ENCODE assay signal across 1 cellular context in the genomic region with DNA sequence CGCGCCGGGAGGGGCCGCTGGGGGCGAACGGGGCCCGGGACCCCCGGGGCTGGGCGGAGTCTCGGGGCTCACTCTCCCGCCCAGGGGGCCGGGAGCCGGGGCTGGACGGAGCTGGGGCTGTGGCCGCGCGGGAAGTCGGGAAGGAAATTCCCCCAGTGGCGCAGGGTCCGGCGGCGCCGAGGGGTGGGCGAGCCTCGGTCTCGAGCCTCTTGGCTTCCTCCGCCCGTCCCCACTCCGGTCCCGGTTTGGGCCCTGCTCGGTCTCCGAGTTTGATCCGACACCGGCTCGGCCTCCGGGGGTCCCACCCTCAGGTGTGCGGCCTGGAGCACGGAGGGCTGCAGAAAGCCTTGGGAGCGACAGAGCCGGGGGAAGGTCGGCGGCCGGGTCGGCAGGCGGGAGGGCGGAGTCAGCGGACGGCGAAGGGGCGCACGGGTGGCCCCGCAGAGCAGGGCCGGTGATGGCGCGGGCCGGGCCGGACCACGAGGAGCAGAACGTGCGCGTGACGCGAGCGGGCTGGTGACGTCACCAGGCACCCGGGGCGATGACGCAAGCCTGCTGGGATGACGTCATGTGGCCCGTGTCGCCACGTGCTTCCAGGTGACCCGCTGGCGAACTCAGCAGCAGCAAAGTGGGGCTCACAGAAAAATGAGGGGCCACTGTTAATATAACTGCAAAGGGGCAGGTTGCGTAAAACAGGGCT.
TF ChIP-seq lines count a peak whose summit lies in the region.

No MANE protein-coding gene starts in this region.

TF ChIP-seq in K562, 482 proteins besides CTCF, POLR2A, EP300 and RAD21 (continued from another document and continues in another):
- TF ChIP-seq, protein P1, sequence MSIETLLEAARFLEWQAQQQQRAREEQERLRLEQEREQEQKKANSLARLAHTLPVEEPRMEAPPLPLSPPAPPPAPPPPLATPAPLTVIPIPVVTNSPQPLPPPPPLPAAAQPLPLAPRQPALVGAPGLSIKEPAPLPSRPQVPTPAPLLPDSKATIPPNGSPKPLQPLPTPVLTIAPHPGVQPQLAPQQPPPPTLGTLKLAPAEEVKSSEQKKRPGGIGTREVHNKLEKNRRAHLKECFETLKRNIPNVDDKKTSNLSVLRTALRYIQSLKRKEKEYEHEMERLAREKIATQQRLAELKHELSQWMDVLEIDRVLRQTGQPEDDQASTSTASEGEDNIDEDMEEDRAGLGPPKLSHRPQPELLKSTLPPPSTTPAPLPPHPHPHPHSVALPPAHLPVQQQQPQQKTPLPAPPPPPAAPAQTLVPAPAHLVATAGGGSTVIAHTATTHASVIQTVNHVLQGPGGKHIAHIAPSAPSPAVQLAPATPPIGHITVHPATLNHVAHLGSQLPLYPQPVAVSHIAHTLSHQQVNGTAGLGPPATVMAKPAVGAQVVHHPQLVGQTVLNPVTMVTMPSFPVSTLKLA (conservative IDR thresholded peaks at IDR 0.05): peak; percentile 99
- peak; percentile 32; the same call in 1 of the 2 replicates for TF ChIP-seq NR4A1 (CRISPR knock-in tag; IDR thresholded peaks at IDR 0.05)
- TF ChIP-seq NR4A1 (tag; IDR thresholded peaks at IDR 0.05): peak; percentile 68
- peak; percentile 81 for TF ChIP-seq SUPT5H (IDR thresholded peaks at IDR 0.05)
- TF ChIP-seq ZNF583 (CRISPR knock-in tag; IDR thresholded peaks at IDR 0.05): peak; percentile 87
- TF ChIP-seq CBFB (CRISPR knock-in tag; IDR thresholded peaks at IDR 0.05): no peak; the same call in 1 of the 2 replicates
- TF ChIP-seq NONO (IDR thresholded peaks at IDR 0.05; ENCODE audit: low read depth in 2 of 2, low read length in 1 of 2): peak; percentile 86 to 93
- 0 out of 2 replicates have a peak, but pooled peaks have one; percentile 12 for TF ChIP-seq NFIX (CRISPR knock-in tag; IDR thresholded peaks at IDR 0.05; ENCODE audit: low read depth)
- no peak for TF ChIP-seq HEY1 (CRISPR knock-in tag; IDR thresholded peaks at IDR 0.05; ENCODE audit: borderline replicate concordance)
- no peak for TF ChIP-seq ZBTB5 (IDR thresholded peaks at IDR 0.05)
- peak; percentile 70; the same call in 1 of the 2 replicates for TF ChIP-seq GTF2E2 (tag; IDR thresholded peaks at IDR 0.05)
- no peak for TF ChIP-seq EZH2 (IDR thresholded peaks at IDR 0.05; ENCODE audit: borderline replicate concordance, low read depth, low read length)
- TF ChIP-seq FUS (optimal IDR thresholded peaks at IDR 0.05; ENCODE audit: low read depth, low read length): no peak
- peak; percentile 43 for TF ChIP-seq CBFA2T3 (IDR thresholded peaks at IDR 0.05)
- TF ChIP-seq SREBF2 (CRISPR knock-in tag; IDR thresholded peaks at IDR 0.05): no peak
- no peak for TF ChIP-seq DIDO1 (tag; IDR thresholded peaks at IDR 0.05; ENCODE audit: low read depth)
- peak; percentile 70 for TF ChIP-seq NCOR1 (IDR thresholded peaks at IDR 0.05)
- TF ChIP-seq, protein P2, sequence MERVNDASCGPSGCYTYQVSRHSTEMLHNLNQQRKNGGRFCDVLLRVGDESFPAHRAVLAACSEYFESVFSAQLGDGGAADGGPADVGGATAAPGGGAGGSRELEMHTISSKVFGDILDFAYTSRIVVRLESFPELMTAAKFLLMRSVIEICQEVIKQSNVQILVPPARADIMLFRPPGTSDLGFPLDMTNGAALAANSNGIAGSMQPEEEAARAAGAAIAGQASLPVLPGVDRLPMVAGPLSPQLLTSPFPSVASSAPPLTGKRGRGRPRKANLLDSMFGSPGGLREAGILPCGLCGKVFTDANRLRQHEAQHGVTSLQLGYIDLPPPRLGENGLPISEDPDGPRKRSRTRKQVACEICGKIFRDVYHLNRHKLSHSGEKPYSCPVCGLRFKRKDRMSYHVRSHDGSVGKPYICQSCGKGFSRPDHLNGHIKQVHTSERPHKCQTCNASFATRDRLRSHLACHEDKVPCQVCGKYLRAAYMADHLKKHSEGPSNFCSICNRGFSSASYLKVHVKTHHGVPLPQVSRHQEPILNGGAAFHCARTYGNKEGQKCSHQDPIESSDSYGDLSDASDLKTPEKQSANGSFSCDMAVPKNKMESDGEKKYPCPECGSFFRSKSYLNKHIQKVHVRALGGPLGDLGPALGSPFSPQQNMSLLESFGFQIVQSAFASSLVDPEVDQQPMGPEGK (CRISPR knock-in tag; IDR thresholded peaks at IDR 0.05; ENCODE audit: borderline replicate concordance): no peak
- TF ChIP-seq HCFC1 (IDR thresholded peaks at IDR 0.05; ENCODE audit: low read depth, low read length): peak; percentile 53
- TF ChIP-seq ZNF445 (CRISPR knock-in tag; IDR thresholded peaks at IDR 0.05; ENCODE audit: low read depth): 0 out of 2 replicates have a peak, but pooled peaks have one; percentile 40
- no peak for TF ChIP-seq XRCC4 (IDR thresholded peaks at IDR 0.05; ENCODE audit: extremely low read depth, insufficient read depth, insufficient read length)
- peak; percentile 96 for TF ChIP-seq ARID4B (CRISPR knock-in tag; IDR thresholded peaks at IDR 0.05)
- peak; percentile 99 for TF ChIP-seq CXXC5 (CRISPR knock-in tag; IDR thresholded peaks at IDR 0.05)
- no peak for TF ChIP-seq ZC3H8 (IDR thresholded peaks at IDR 0.05)
- no peak for TF ChIP-seq MEF2A (IDR thresholded peaks at IDR 0.05; ENCODE audit: control insufficient read depth, low read depth, low read length)
- no peak for TF ChIP-seq ZFP30 (CRISPR knock-in tag; IDR thresholded peaks at IDR 0.05; ENCODE audit: borderline replicate concordance)
- TF ChIP-seq CC2D1A (IDR thresholded peaks at IDR 0.05): no peak
- peak; percentile 86 for TF ChIP-seq ERF (CRISPR knock-in tag; IDR thresholded peaks at IDR 0.05)
- no peak for TF ChIP-seq CBX8 (IDR thresholded peaks at IDR 0.05; ENCODE audit: borderline replicate concordance, extremely low read depth, low read depth, low read length, poor library complexity, severe bottlenecking)
- TF ChIP-seq CBX3 (IDR thresholded peaks at IDR 0.05; ENCODE audit: borderline replicate concordance in 1 of 2, low read length in 2 of 2): peak in 1 of 2 experiments; percentile 95; a peak in 2 of 3 replicates
- TF ChIP-seq, protein P3, sequence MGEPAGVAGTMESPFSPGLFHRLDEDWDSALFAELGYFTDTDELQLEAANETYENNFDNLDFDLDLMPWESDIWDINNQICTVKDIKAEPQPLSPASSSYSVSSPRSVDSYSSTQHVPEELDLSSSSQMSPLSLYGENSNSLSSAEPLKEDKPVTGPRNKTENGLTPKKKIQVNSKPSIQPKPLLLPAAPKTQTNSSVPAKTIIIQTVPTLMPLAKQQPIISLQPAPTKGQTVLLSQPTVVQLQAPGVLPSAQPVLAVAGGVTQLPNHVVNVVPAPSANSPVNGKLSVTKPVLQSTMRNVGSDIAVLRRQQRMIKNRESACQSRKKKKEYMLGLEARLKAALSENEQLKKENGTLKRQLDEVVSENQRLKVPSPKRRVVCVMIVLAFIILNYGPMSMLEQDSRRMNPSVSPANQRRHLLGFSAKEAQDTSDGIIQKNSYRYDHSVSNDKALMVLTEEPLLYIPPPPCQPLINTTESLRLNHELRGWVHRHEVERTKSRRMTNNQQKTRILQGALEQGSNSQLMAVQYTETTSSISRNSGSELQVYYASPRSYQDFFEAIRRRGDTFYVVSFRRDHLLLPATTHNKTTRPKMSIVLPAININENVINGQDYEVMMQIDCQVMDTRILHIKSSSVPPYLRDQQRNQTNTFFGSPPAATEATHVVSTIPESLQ (CRISPR knock-in tag; IDR thresholded peaks at IDR 0.05): peak; percentile 98; the same call in 1 of the 2 replicates
- peak; percentile 92 for TF ChIP-seq FOSL1 (tag; conservative IDR thresholded peaks at IDR 0.05)
- TF ChIP-seq RBM14 (IDR thresholded peaks at IDR 0.05; ENCODE audit: borderline replicate concordance, insufficient read depth, low read depth, low read length): no peak
- TF ChIP-seq, protein P4, sequence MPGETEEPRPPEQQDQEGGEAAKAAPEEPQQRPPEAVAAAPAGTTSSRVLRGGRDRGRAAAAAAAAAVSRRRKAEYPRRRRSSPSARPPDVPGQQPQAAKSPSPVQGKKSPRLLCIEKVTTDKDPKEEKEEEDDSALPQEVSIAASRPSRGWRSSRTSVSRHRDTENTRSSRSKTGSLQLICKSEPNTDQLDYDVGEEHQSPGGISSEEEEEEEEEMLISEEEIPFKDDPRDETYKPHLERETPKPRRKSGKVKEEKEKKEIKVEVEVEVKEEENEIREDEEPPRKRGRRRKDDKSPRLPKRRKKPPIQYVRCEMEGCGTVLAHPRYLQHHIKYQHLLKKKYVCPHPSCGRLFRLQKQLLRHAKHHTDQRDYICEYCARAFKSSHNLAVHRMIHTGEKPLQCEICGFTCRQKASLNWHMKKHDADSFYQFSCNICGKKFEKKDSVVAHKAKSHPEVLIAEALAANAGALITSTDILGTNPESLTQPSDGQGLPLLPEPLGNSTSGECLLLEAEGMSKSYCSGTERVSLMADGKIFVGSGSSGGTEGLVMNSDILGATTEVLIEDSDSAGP (CRISPR knock-in tag; IDR thresholded peaks at IDR 0.05): peak; percentile 77
- TF ChIP-seq NCOA6 (IDR thresholded peaks at IDR 0.05): peak; percentile 9; the same call in 1 of the 2 replicates
- TF ChIP-seq MTA1 (IDR thresholded peaks at IDR 0.05; ENCODE audit: borderline replicate concordance): peak; percentile 91
- peak; percentile 61 for TF ChIP-seq ARID1B (IDR thresholded peaks at IDR 0.05)
- no peak for TF ChIP-seq FOS (IDR thresholded peaks at IDR 0.05; ENCODE audit: extremely low read depth, insufficient read length)
- TF ChIP-seq PHB2 (IDR thresholded peaks at IDR 0.05; ENCODE audit: low read depth): no peak
- TF ChIP-seq TARDBP (IDR thresholded peaks at IDR 0.05): peak; percentile 100
- TF ChIP-seq TRIM28 (IDR thresholded peaks at IDR 0.05): no peak
- peak; percentile 61; the same call in 1 of the 2 replicates for TF ChIP-seq MECOM (CRISPR knock-in tag; IDR thresholded peaks at IDR 0.05)
- TF ChIP-seq ZZZ3 (IDR thresholded peaks at IDR 0.05): no peak
